ENCODE assay signal across 2 cellular contexts in genomic region chr3:54955941-54956340, GRCh38.
TF ChIP-seq lines count a peak whose summit lies in the region.

No MANE protein-coding gene starts in this region.

TF ChIP-seq in GM23338, 12 proteins besides CTCF, POLR2A, EP300 and RAD21:
- TF ChIP-seq JUNB (IDR thresholded peaks at IDR 0.05; ENCODE audit: unreplicated experiment) (no peak), ETS1 (IDR thresholded peaks at IDR 0.05) (no peak), ZNF462 (CRISPR knock-in tag; IDR thresholded peaks at IDR 0.05) (no peak), EZH2phosphoT487 (IDR thresholded peaks at IDR 0.05; ENCODE audit: unreplicated experiment) (no peak), ZNF331 (CRISPR knock-in tag; IDR thresholded peaks at IDR 0.05; ENCODE audit: low read depth) (no peak), STAT1 (IDR thresholded peaks at IDR 0.05; ENCODE audit: unreplicated experiment) (no peak), CREB1 (CRISPR knock-in tag; IDR thresholded peaks at IDR 0.05; ENCODE audit: low read depth) (no peak)

TF ChIP-seq in IMR-90, 13 proteins besides CTCF, POLR2A, EP300 and RAD21:
- TF ChIP-seq MAZ (IDR thresholded peaks at IDR 0.05; ENCODE audit: borderline replicate concordance, low read depth, low read length), result no peak
- no peak for TF ChIP-seq SMC3 (IDR thresholded peaks at IDR 0.05; ENCODE audit: low read depth, low read length)
- TF ChIP-seq CHD1 (IDR thresholded peaks at IDR 0.05; ENCODE audit: low read depth, low read length), result no peak
- no peak for TF ChIP-seq BHLHE40 (IDR thresholded peaks at IDR 0.05; ENCODE audit: low read depth, low read length)
- no peak for TF ChIP-seq RFX5 (IDR thresholded peaks at IDR 0.05; ENCODE audit: low read depth, low read length)
- no peak for TF ChIP-seq RCOR1 (IDR thresholded peaks at IDR 0.05; ENCODE audit: insufficient replicate concordance, low read length)
- TF ChIP-seq FOS (IDR thresholded peaks at IDR 0.05; ENCODE audit: low read depth, low read length), result no peak
- no peak for TF ChIP-seq MAFK (IDR thresholded peaks at IDR 0.05; ENCODE audit: low read depth, low read length)
- TF ChIP-seq NFE2L2 (IDR thresholded peaks at IDR 0.05; ENCODE audit: low read depth, low read length), result no peak
- TF ChIP-seq, protein P1, sequence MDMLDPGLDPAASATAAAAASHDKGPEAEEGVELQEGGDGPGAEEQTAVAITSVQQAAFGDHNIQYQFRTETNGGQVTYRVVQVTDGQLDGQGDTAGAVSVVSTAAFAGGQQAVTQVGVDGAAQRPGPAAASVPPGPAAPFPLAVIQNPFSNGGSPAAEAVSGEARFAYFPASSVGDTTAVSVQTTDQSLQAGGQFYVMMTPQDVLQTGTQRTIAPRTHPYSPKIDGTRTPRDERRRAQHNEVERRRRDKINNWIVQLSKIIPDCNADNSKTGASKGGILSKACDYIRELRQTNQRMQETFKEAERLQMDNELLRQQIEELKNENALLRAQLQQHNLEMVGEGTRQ (IDR thresholded peaks at IDR 0.05; ENCODE audit: low read depth, low read length), result no peak
- TF ChIP-seq MXI1 (IDR thresholded peaks at IDR 0.05; ENCODE audit: borderline replicate concordance, low read depth, low read length), result no peak
- TF ChIP-seq, protein P2, sequence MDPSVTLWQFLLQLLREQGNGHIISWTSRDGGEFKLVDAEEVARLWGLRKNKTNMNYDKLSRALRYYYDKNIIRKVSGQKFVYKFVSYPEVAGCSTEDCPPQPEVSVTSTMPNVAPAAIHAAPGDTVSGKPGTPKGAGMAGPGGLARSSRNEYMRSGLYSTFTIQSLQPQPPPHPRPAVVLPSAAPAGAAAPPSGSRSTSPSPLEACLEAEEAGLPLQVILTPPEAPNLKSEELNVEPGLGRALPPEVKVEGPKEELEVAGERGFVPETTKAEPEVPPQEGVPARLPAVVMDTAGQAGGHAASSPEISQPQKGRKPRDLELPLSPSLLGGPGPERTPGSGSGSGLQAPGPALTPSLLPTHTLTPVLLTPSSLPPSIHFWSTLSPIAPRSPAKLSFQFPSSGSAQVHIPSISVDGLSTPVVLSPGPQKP (IDR thresholded peaks at IDR 0.05; ENCODE audit: borderline replicate concordance, low read depth, low read length), result no peak
- no peak for TF ChIP-seq CEBPB (IDR thresholded peaks at IDR 0.05; ENCODE audit: low read depth, low read length)
